Comparison of ENCODE assay signal across 2 cellular contexts in the genomic region with DNA sequence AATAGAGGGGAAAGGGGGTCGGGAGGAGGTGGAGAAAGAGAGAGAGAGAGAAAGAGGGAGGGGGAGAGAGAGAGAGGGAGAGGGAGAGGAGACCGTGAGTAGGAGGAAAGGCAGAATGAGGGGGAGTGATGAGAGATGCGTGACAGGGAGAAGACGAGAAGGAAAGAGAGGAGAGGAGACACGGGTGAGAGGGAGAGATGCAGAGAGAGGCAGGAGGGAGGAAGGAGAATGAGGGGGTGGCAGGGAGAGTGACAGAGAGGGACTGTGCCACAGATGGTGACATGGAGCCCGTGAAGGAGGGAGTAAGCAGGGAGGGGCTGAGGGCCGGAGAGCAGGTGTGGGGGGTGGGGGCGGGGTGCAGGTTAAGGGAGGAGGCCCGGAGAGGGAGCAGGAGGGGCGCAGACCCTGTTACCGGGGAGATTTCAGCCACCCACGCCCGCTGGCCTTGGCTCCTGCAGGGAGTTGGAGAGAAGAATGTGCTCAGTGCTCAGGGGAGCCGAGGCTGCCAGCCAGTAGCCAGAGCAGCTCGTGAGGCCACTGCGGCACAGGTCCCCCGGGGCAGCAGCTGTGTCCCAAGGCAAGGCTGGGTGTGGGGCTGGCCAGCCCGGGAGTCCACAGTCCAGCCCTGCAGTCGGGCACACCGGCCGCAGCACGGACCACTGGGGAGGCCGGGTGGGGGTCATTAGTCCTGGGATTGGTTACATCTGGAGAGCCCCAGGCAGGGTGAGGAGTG.
TF ChIP-seq lines count a peak whose summit lies in the region.

A gene (minus strand): TSS at position 304 of the 733 bp plus-strand sequence. CDS start 4,674 bp downstream, outside the sequence.

TF ChIP-seq in HCT116, 20 proteins besides CTCF, POLR2A, EP300 and RAD21:
- no peak for TF ChIP-seq CEBPB (IDR thresholded peaks at IDR 0.05; ENCODE audit: low read depth)
- no peak for TF ChIP-seq ZNF274 (IDR thresholded peaks at IDR 0.05; ENCODE audit: low read depth, low read length)
- no peak for TF ChIP-seq EZH2phosphoT487 (IDR thresholded peaks at IDR 0.05; ENCODE audit: borderline replicate concordance)
- TF ChIP-seq SP1 (IDR thresholded peaks at IDR 0.05; ENCODE audit: low read depth): no peak
- no peak for TF ChIP-seq EZH2 (IDR thresholded peaks at IDR 0.05)
- TF ChIP-seq, protein P1, sequence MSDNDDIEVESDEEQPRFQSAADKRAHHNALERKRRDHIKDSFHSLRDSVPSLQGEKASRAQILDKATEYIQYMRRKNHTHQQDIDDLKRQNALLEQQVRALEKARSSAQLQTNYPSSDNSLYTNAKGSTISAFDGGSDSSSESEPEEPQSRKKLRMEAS (IDR thresholded peaks at IDR 0.05): no peak
- TF ChIP-seq POLR2AphosphoS5 (IDR thresholded peaks at IDR 0.05; ENCODE audit: low read depth, low read length): no peak
- TF ChIP-seq JUND (IDR thresholded peaks at IDR 0.05): no peak
- TF ChIP-seq SRF (IDR thresholded peaks at IDR 0.05; ENCODE audit: low read depth): no peak
- TF ChIP-seq ELF1 (IDR thresholded peaks at IDR 0.05; ENCODE audit: borderline replicate concordance, low read depth): no peak
- TF ChIP-seq, protein P2, sequence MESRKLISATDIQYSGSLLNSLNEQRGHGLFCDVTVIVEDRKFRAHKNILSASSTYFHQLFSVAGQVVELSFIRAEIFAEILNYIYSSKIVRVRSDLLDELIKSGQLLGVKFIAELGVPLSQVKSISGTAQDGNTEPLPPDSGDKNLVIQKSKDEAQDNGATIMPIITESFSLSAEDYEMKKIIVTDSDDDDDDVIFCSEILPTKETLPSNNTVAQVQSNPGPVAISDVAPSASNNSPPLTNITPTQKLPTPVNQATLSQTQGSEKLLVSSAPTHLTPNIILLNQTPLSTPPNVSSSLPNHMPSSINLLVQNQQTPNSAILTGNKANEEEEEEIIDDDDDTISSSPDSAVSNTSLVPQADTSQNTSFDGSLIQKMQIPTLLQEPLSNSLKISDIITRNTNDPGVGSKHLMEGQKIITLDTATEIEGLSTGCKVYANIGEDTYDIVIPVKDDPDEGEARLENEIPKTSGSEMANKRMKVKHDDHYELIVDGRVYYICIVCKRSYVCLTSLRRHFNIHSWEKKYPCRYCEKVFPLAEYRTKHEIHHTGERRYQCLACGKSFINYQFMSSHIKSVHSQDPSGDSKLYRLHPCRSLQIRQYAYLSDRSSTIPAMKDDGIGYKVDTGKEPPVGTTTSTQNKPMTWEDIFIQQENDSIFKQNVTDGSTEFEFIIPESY (IDR thresholded peaks at IDR 0.05; ENCODE audit: extremely low read depth, insufficient replicate concordance, low read length): no peak
- no peak for TF ChIP-seq SIN3A (IDR thresholded peaks at IDR 0.05; ENCODE audit: low read depth)
- no peak for TF ChIP-seq FOSL1 (IDR thresholded peaks at IDR 0.05; ENCODE audit: low read depth)
- TF ChIP-seq, protein P3, sequence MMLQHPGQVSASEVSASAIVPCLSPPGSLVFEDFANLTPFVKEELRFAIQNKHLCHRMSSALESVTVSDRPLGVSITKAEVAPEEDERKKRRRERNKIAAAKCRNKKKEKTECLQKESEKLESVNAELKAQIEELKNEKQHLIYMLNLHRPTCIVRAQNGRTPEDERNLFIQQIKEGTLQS (IDR thresholded peaks at IDR 0.05): no peak
- no peak for TF ChIP-seq ZFX (IDR thresholded peaks at IDR 0.05)
TF ChIP-seq in HCT116: peak in this region for 0.

TF ChIP-seq in GM12878, 131 proteins besides CTCF, POLR2A, EP300 and RAD21:
- TF ChIP-seq GATAD2B (conservative IDR thresholded peaks at IDR 0.05; ENCODE audit: low read depth): no peak
- TF ChIP-seq HDGF (IDR thresholded peaks at IDR 0.05): 0 out of 2 replicates have a peak, but pooled peaks have one; percentile 44
- TF ChIP-seq GABPA (IDR thresholded peaks at IDR 0.05; ENCODE audit: low read depth): no peak
- TF ChIP-seq STAT1 (conservative IDR thresholded peaks at IDR 0.05): no peak
- no peak for TF ChIP-seq RAD51 (IDR thresholded peaks at IDR 0.05)
- no peak for TF ChIP-seq PML (IDR thresholded peaks at IDR 0.05; ENCODE audit: low read length)
- no peak for TF ChIP-seq NR2C2 (IDR thresholded peaks at IDR 0.05; ENCODE audit: borderline replicate concordance, control insufficient read depth, insufficient read length, low read depth)
- no peak for TF ChIP-seq POLR2AphosphoS5 (IDR thresholded peaks at IDR 0.05; ENCODE audit: low read length)
- no peak for TF ChIP-seq TAF1 (IDR thresholded peaks at IDR 0.05; ENCODE audit: borderline replicate concordance, low read depth, low read length)
